9 cellular contexts compared by ENCODE assay signal in genomic region chr16:75379911-75380847, GRCh38. TPM values are rescaled to one million over a fixed set of nuclear protein-coding genes. Genes with fewer than 3 reads are reported as not detected.
A peak's percentile ranks its signal among the peaks of the same experiment; 100 is the strongest.
DNase-seq lines count a peak whose midpoint lies in the region; ATAC-seq and TF ChIP-seq lines count a peak whose summit lies in the region.
"Had no signal": no experiment of that assay in that cellular context is flagged by ENCODE, and none has a peak within 500 bp of the region (broad histone marks: within the 10 kb centered on the region; RNA-seq: fewer than 3 reads in every experiment).

No MANE protein-coding gene starts in this region.

- H4K20me1 ChIP-seq in smooth muscle cell (ENCODE audit: low read depth): peaks cover 3% of the 10 kb centered on the region

- peak; percentile 83 for ATAC-seq in GM18517 (IDR thresholded peaks at IDR 0.05; ENCODE audit: unreplicated experiment)
- ATAC-seq in HG02623 (IDR thresholded peaks at IDR 0.05; ENCODE audit: unreplicated experiment): peak; percentile 78
- ATAC-seq in SK-N-SH treated with all-trans-retinoic acid at 6 μM for 48 hours: no peak

- TF ChIP-seq CTCF in smooth muscle cell (IDR thresholded peaks at IDR 0.05; ENCODE audit: borderline replicate concordance, insufficient read depth, poor library complexity, severe bottlenecking): no peak

- WGBS in smooth muscle cell (ENCODE audit: low lambda C conversion rate): 88% methylated on average over 10 of the region's 10 CpGs

- DNase-seq in NOMO-1 (lab: John Stamatoyannopoulos, UW; ENCODE audit: unreplicated experiment in 2 of 2) (peak; percentile 92 to 95), smooth muscle cell (lab: John Stamatoyannopoulos, UW; ENCODE audit: unreplicated experiment) (no peak), caudate nucleus (lab: John Stamatoyannopoulos, UW) (no peak)
- DNase-seq in activated naive CD4-positive, alpha-beta T cell treated with anti-CD3 and anti-CD28 coated beads, Interleukin-2, amount 10 ng/mL, durations not matched to agents 7 days and 5 days: peak; percentile 71
- no peak for DNase-seq in NK-92 treated with Interleukin-12 subunit alpha and Interleukin-12 subunit beta, amount 100 ng/mL, for 24 hours (lab: John Stamatoyannopoulos, UW)

- CTCF ChIA-PET in activated naive CD4-positive, alpha-beta T cell treated with anti-CD3 and anti-CD28 coated beads, Interleukin-2, amount 10 ng/mL, durations not matched to agents 7 days and 5 days (lab: Charles Lee): interaction anchor here (1.0 to 3.5 kb wide), 3 partner anchors 22 to 181 kb away, joined by 4 to 13 read pairs (median 6); no protein-coding TSS in a partner anchor

- H3F3A ChIP-seq in smooth muscle cell (ENCODE audit: low read depth): no peaks in the 10 kb centered on the region

- H3K27ac ChIP-seq in smooth muscle cell (ENCODE audit: low read depth) (peak overlapping the region; percentile 5), caudate nucleus (ENCODE audit: low read depth, low read length) (no peak overlapping the region)

- H3K4me2 ChIP-seq in smooth muscle cell: peak overlapping the region; percentile 34

- no peaks in the 10 kb centered on the region for H3K27me3 ChIP-seq in smooth muscle cell (ENCODE audit: low read depth)
- H3K27me3 ChIP-seq: tibial nerve had no signal

- H3K4me1 Mint-ChIP-seq in activated naive CD4-positive, alpha-beta T cell treated with anti-CD3 and anti-CD28 coated beads, Interleukin-2, amount 10 ng/mL, durations not matched to agents 7 days and 5 days: peaks cover 39% of the 10 kb centered on the region

- H3K4me1 ChIP-seq in smooth muscle cell (ENCODE audit: low read depth): peaks cover 13% of the 10 kb centered on the region

- H3K27me3 Mint-ChIP-seq in activated naive CD4-positive, alpha-beta T cell treated with anti-CD3 and anti-CD28 coated beads, Interleukin-2, amount 10 ng/mL, durations not matched to agents 7 days and 5 days: peaks cover 41% of the 10 kb centered on the region

- H2AFZ ChIP-seq in smooth muscle cell (ENCODE audit: low read depth): no peak overlapping the region

- no peak overlapping the region for H3K9ac ChIP-seq in smooth muscle cell (ENCODE audit: low read depth)

- peaks cover 11% of the 10 kb centered on the region for H3K79me2 ChIP-seq in smooth muscle cell (ENCODE audit: low read depth)

- H3K9me3 ChIP-seq in smooth muscle cell (replicated peaks; ENCODE audit: low read depth): no peaks in the 10 kb centered on the region
- H3K9me3 ChIP-seq: tibial nerve had no signal

- peak overlapping the region; percentile 56 for H3K27ac Mint-ChIP-seq in activated naive CD4-positive, alpha-beta T cell treated with anti-CD3 and anti-CD28 coated beads, Interleukin-2, amount 10 ng/mL, durations not matched to agents 7 days and 5 days

- no peaks in the 10 kb centered on the region for H3K9me3 Mint-ChIP-seq in activated naive CD4-positive, alpha-beta T cell treated with anti-CD3 and anti-CD28 coated beads, Interleukin-2, amount 10 ng/mL, durations not matched to agents 7 days and 5 days

- peak overlapping the region; percentile 14 for H3K4me3 Mint-ChIP-seq in activated naive CD4-positive, alpha-beta T cell treated with anti-CD3 and anti-CD28 coated beads, Interleukin-2, amount 10 ng/mL, durations not matched to agents 7 days and 5 days

- no peak overlapping the region for H3K4me3 ChIP-seq in smooth muscle cell
- H3K4me3 ChIP-seq: tibial nerve had no signal

- H3K36me3 Mint-ChIP-seq in activated naive CD4-positive, alpha-beta T cell treated with anti-CD3 and anti-CD28 coated beads, Interleukin-2, amount 10 ng/mL, durations not matched to agents 7 days and 5 days: peaks cover 60% of the 10 kb centered on the region

- no peaks in the 10 kb centered on the region for H3K36me3 ChIP-seq in smooth muscle cell (ENCODE audit: low read depth)

TF ChIP-seq in SK-N-SH treated with all-trans-retinoic acid at 6 μM for 48 hours, 23 proteins besides CTCF, POLR2A, EP300 and RAD21:
- TF ChIP-seq ZC3H10 (CRISPR knock-in tag; IDR thresholded peaks at IDR 0.05) (no peak), ZNF565 (CRISPR knock-in tag; conservative IDR thresholded peaks at IDR 0.05; ENCODE audit: low read depth) (no peak), OSR1 (CRISPR knock-in tag; IDR thresholded peaks at IDR 0.05) (no peak), RARB (CRISPR knock-in tag; IDR thresholded peaks at IDR 0.05) (no peak), CSRNP3 (CRISPR knock-in tag; IDR thresholded peaks at IDR 0.05) (no peak), TSHZ2 (CRISPR knock-in tag; IDR thresholded peaks at IDR 0.05) (no peak), PATZ1 (CRISPR knock-in tag; IDR thresholded peaks at IDR 0.05; ENCODE audit: borderline replicate concordance) (no peak), GLIS3 (CRISPR knock-in tag; IDR thresholded peaks at IDR 0.05) (no peak), ESRRG (CRISPR knock-in tag; IDR thresholded peaks at IDR 0.05) (no peak), ARNTL (CRISPR knock-in tag; IDR thresholded peaks at IDR 0.05; ENCODE audit: borderline replicate concordance, low read depth) (no peak), SNAI2 (CRISPR knock-in tag; IDR thresholded peaks at IDR 0.05) (no peak), ISL1 (CRISPR knock-in tag; IDR thresholded peaks at IDR 0.05) (no peak), POU6F1 (CRISPR knock-in tag; IDR thresholded peaks at IDR 0.05; ENCODE audit: borderline replicate concordance, low read depth) (no peak)

RNA-seq across cellular contexts. Expression of gene CFDP1, which starts 53.1 kb away (rescaled TPM):
- 59.0 and 87.3 TPM in 2 replicates for total RNA-seq in smooth muscle cell
- polyA plus RNA-seq in smooth muscle cell: 81.5 and 91.0 TPM in 2 replicates

Comparison
In these comparisons a context has a peak if more than half of its experiments do, and no peak if none do; other contexts are left out.
1. DNase-seq: peak in NOMO-1 (2 of 2) and activated naive CD4-positive, alpha-beta T cell treated with anti-CD3 and anti-CD28 coated beads, Interleukin-2, amount 10 ng/mL, durations not matched to agents 7 days and 5 days (single experiment); none in smooth muscle cell (single experiment), caudate nucleus (0 of 61) and NK-92 treated with Interleukin-12 subunit alpha and Interleukin-12 subunit beta, amount 100 ng/mL, for 24 hours (single experiment).